Comparison of ENCODE assay signal across 8 cellular contexts in the genomic region with DNA sequence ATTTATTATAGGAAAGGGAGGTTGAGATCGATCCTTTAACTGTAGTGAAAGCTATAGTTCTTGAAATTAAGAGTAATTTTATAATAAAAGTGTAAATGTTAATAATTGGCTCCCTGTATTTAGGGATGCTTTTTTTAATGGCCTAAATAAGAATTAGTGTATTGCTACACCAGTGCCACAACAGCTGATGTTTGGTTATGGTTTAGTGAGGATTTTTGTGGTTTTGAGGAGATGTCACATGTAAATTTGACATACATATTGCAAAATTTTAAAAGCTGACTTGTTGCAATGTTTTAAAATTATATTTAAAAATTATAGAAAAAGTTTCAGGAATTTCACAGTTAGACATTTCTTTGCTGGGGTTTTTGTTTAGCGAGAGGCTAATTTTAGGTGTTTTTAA. TPM values are rescaled to one million over a fixed set of nuclear protein-coding genes. Genes with fewer than 3 reads are reported as not detected.
A peak's percentile ranks its signal among the peaks of the same experiment; 100 is the strongest.
DNase-seq lines count a peak whose midpoint lies in the region; ATAC-seq and TF ChIP-seq lines count a peak whose summit lies in the region.

No MANE protein-coding gene starts in this region.

- DNase-seq in GM12864 (ENCODE audit: low read depth) (no peak), RPMI8226 (peak; percentile 15), epithelial cell of proximal tubule (ENCODE audit: low read depth) (no peak), retinal pigment epithelial cell (ENCODE audit: low read depth) (no peak), midbrain (lab: John Stamatoyannopoulos, UW) (no peak), pons (ENCODE audit: low spot score) (no peak), NCI-H1048 (lab: John Stamatoyannopoulos, UW) (no peak)

- TF ChIP-seq CTCF in GM12864 (IDR thresholded peaks at IDR 0.05; ENCODE audit: low read depth, low read length, missing control alignments): no peak
- TF ChIP-seq CTCF in epithelial cell of proximal tubule (conservative IDR thresholded peaks at IDR 0.05; ENCODE audit: low read depth, low read length): no peak
- TF ChIP-seq CTCF in retinal pigment epithelial cell (conservative IDR thresholded peaks at IDR 0.05; ENCODE audit: low read depth, low read length): no peak

- H3K4me3 ChIP-seq in GM12864 (ENCODE audit: low read depth, low read length) (peak overlapping the region; percentile 79), epithelial cell of proximal tubule (ENCODE audit: low read depth, low read length) (peak overlapping the region; percentile 88), retinal pigment epithelial cell (ENCODE audit: low read length) (peak overlapping the region; percentile 98)

- no peak for ATAC-seq in HG02642 (IDR thresholded peaks at IDR 0.05; ENCODE audit: poor library complexity, unreplicated experiment)

RNA-seq across cellular contexts. Expression of gene TSC22D2, which starts 3.9 kb away (rescaled TPM):
- total RNA-seq in epithelial cell of proximal tubule: 14.3 and 16.0 TPM in 2 replicates
